ENCODE assay signal across 1 cellular context in genomic region chr16:50267651-50268050, GRCh38.
TF ChIP-seq lines count a peak whose summit lies in the region.

No MANE protein-coding gene starts in this region.

TF ChIP-seq in GM23338, 12 proteins besides CTCF, POLR2A, EP300 and RAD21 (continued from another document):
- TF ChIP-seq, protein P1, sequence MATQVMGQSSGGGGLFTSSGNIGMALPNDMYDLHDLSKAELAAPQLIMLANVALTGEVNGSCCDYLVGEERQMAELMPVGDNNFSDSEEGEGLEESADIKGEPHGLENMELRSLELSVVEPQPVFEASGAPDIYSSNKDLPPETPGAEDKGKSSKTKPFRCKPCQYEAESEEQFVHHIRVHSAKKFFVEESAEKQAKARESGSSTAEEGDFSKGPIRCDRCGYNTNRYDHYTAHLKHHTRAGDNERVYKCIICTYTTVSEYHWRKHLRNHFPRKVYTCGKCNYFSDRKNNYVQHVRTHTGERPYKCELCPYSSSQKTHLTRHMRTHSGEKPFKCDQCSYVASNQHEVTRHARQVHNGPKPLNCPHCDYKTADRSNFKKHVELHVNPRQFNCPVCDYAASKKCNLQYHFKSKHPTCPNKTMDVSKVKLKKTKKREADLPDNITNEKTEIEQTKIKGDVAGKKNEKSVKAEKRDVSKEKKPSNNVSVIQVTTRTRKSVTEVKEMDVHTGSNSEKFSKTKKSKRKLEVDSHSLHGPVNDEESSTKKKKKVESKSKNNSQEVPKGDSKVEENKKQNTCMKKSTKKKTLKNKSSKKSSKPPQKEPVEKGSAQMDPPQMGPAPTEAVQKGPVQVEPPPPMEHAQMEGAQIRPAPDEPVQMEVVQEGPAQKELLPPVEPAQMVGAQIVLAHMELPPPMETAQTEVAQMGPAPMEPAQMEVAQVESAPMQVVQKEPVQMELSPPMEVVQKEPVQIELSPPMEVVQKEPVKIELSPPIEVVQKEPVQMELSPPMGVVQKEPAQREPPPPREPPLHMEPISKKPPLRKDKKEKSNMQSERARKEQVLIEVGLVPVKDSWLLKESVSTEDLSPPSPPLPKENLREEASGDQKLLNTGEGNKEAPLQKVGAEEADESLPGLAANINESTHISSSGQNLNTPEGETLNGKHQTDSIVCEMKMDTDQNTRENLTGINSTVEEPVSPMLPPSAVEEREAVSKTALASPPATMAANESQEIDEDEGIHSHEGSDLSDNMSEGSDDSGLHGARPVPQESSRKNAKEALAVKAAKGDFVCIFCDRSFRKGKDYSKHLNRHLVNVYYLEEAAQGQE (IDR thresholded peaks at IDR 0.05; ENCODE audit: unreplicated experiment), result no peak
- TF ChIP-seq EZH2 (IDR thresholded peaks at IDR 0.05; ENCODE audit: low read depth, unreplicated experiment), result no peak
- TF ChIP-seq, protein P2, sequence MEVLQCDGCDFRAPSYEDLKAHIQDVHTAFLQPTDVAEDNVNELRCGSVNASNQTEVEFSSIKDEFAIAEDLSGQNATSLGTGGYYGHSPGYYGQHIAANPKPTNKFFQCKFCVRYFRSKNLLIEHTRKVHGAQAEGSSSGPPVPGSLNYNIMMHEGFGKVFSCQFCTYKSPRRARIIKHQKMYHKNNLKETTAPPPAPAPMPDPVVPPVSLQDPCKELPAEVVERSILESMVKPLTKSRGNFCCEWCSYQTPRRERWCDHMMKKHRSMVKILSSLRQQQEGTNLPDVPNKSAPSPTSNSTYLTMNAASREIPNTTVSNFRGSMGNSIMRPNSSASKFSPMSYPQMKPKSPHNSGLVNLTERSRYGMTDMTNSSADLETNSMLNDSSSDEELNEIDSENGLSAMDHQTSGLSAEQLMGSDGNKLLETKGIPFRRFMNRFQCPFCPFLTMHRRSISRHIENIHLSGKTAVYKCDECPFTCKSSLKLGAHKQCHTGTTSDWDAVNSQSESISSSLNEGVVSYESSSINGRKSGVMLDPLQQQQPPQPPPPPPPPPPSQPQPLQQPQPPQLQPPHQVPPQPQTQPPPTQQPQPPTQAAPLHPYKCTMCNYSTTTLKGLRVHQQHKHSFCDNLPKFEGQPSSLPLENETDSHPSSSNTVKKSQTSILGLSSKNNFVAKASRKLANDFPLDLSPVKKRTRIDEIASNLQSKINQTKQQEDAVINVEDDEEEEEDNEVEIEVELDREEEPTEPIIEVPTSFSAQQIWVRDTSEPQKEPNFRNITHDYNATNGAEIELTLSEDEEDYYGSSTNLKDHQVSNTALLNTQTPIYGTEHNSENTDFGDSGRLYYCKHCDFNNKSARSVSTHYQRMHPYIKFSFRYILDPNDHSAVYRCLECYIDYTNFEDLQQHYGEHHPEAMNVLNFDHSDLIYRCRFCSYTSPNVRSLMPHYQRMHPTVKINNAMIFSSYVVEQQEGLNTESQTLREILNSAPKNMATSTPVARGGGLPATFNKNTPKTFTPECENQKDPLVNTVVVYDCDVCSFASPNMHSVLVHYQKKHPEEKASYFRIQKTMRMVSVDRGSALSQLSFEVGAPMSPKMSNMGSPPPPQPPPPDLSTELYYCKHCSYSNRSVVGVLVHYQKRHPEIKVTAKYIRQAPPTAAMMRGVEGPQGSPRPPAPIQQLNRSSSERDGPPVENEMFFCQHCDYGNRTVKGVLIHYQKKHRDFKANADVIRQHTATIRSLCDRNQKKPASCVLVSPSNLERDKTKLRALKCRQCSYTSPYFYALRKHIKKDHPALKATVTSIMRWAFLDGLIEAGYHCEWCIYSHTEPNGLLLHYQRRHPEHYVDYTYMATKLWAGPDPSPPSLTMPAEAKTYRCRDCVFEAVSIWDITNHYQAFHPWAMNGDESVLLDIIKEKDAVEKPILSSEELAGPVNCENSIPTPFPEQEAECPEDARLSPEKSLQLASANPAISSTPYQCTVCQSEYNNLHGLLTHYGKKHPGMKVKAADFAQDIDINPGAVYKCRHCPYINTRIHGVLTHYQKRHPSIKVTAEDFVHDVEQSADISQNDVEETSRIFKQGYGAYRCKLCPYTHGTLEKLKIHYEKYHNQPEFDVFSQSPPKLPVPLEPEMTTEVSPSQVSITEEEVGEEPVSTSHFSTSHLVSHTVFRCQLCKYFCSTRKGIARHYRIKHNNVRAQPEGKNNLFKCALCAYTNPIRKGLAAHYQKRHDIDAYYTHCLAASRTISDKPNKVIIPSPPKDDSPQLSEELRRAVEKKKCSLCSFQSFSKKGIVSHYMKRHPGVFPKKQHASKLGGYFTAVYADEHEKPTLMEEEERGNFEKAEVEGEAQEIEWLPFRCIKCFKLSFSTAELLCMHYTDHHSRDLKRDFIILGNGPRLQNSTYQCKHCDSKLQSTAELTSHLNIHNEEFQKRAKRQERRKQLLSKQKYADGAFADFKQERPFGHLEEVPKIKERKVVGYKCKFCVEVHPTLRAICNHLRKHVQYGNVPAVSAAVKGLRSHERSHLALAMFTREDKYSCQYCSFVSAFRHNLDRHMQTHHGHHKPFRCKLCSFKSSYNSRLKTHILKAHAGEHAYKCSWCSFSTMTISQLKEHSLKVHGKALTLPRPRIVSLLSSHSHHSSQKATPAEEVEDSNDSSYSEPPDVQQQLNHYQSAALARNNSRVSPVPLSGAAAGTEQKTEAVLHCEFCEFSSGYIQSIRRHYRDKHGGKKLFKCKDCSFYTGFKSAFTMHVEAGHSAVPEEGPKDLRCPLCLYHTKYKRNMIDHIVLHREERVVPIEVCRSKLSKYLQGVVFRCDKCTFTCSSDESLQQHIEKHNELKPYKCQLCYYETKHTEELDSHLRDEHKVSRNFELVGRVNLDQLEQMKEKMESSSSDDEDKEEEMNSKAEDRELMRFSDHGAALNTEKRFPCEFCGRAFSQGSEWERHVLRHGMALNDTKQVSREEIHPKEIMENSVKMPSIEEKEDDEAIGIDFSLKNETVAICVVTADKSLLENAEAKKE (CRISPR knock-in tag; IDR thresholded peaks at IDR 0.05), result no peak
- no peak for TF ChIP-seq POLR2AphosphoS5 (IDR thresholded peaks at IDR 0.05; ENCODE audit: low read depth)
